8 cellular contexts compared by ENCODE assay signal in the genomic region with DNA sequence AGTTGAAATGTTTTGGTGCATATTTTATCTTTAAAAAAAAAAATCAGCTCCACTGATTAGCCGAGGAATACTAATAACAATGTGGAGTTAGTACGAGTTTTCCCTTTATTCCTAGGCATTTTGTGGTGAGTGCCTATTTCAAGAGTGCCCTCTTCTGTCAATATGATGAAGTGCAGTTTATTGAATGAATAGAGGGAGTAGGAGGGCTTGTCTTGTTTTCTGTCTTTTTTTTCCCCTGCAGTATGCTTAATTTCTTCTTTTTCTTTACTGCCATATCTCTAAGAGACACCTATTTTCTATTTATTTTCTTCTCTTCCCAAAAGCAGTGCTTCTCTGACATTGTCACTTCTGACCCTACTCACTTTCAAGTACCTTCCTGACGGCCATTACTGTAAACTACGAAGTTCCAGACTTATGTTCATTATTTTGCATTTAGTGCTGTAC.
DNase-seq lines count a peak whose midpoint lies in the region; ATAC-seq and TF ChIP-seq lines count a peak whose summit lies in the region.

No MANE protein-coding gene starts in this region.

- peak overlapping the region; percentile 42 for H3K4me2 ChIP-seq in HCT116 (ENCODE audit: low read length)
- no peak overlapping the region for H3K4me2 ChIP-seq in hepatocyte

- peak overlapping the region; percentile 97 for H2AFZ ChIP-seq in HCT116 (ENCODE audit: low read depth, low read length, poor library complexity, severe bottlenecking)
- H2AFZ ChIP-seq in hepatocyte: no peak overlapping the region

- peak; percentile 54 to 67 (median 58); a peak in 5 of 6 replicates for TF ChIP-seq CTCF in HCT116 (IDR thresholded peaks at IDR 0.05 in 2 of 3, conservative IDR thresholded peaks at IDR 0.05 in 1 of 3; ENCODE audit: borderline replicate concordance in 1 of 3, insufficient read depth in 1 of 3, low read depth in 2 of 3, low read length in 2 of 3)
- peak; percentile 10 for TF ChIP-seq CTCF in hepatocyte (IDR thresholded peaks at IDR 0.05; ENCODE audit: poor library complexity)
- TF ChIP-seq CTCF in thyroid gland (IDR thresholded peaks at IDR 0.05): peak in 3 of 6 experiments; percentile 41 to 51 (median 44)

- ATAC-seq in HCT116: peak; percentile 76
- no peak for ATAC-seq in GM19463 (IDR thresholded peaks at IDR 0.05; ENCODE audit: unreplicated experiment)
- no peak for ATAC-seq in HG03045 (IDR thresholded peaks at IDR 0.05; ENCODE audit: unreplicated experiment)
- no peak for ATAC-seq in HG02571 (IDR thresholded peaks at IDR 0.05; ENCODE audit: unreplicated experiment)

- H4K20me1 ChIP-seq in HCT116 (ENCODE audit: insufficient read depth) (no peaks in the 10 kb centered on the region), hepatocyte (ENCODE audit: insufficient read depth, poor library complexity, severe bottlenecking) (no peaks in the 10 kb centered on the region)

- DNase-seq in COR-L47 (lab: John Stamatoyannopoulos, UW) (peak; percentile 20), HCT116 (ENCODE audit: low read depth, low spot score) (no peak), SJSA1 (ENCODE audit: low read depth in 1 of 2, low spot score in 2 of 2) (no peak), hepatocyte (ENCODE audit: low spot score) (no peak), thyroid gland (no peak)

- RAD21 ChIA-PET in HCT116 (lab: Charles Lee; ENCODE audit: low non-redundant PET in 1 of 2, low total read pairs in 2 of 2, uncharacterized antibody in 2 of 2, unreplicated experiment in 2 of 2): no interaction called here

- 0 out of 4 replicates have a peak overlapping the region, but pooled peaks of 1 of the 2 experiments have one; percentile 11 for H3K4me3 ChIP-seq in HCT116 (replicated peaks in 1 of 2; ENCODE audit: low read depth in 1 of 2, low read length in 2 of 2)
- no peak overlapping the region for H3K4me3 ChIP-seq in SJSA1
- no peak overlapping the region for H3K4me3 ChIP-seq in hepatocyte
- no peak overlapping the region for H3K4me3 ChIP-seq in thyroid gland (replicated peaks in 1 of 3)

- CTCF ChIA-PET in HCT116 (lab: Charles Lee): interaction anchor here (0.6 to 2.0 kb wide), 10 partner anchors 15 to 299 kb away, joined by 3 to 6 read pairs (median 4); a partner anchor contains a TSS

- peaks cover 6 to 17% of the 10 kb centered on the region in 2 experiments for H3K4me1 ChIP-seq in HCT116 (ENCODE audit: control insufficient read depth in 1 of 2, insufficient read depth in 2 of 2, low read length in 2 of 2)
- peaks cover 22% of the 10 kb centered on the region for H3K4me1 ChIP-seq in SJSA1 (replicated peaks)
- H3K4me1 ChIP-seq in hepatocyte (ENCODE audit: insufficient read depth): peaks cover 4% of the 10 kb centered on the region
- no peaks in the 10 kb centered on the region for H3K4me1 ChIP-seq in thyroid gland

- H3K27me3 ChIP-seq in HCT116 (ENCODE audit: insufficient read depth, low read length): no peaks in the 10 kb centered on the region
- H3K27me3 ChIP-seq in SJSA1 (replicated peaks): no peaks in the 10 kb centered on the region; the same call in 1 of the 2 replicates
- H3K27me3 ChIP-seq in hepatocyte: no peaks in the 10 kb centered on the region
- no peaks in the 10 kb centered on the region for H3K27me3 ChIP-seq in thyroid gland

- POLR2A ChIA-PET in HCT116 (lab: Charles Lee): no interaction called here

- WGBS in hepatocyte (ENCODE audit: low lambda C conversion rate, missing lambda C conversion rate): 93% methylated on average over 4 of the region's 4 CpGs
- 77 to 80% methylated on average over 4 of the region's 4 CpGs for WGBS in thyroid gland, 2 donors

- H3K9me3 ChIP-seq in HCT116 (ENCODE audit: control insufficient read depth in 1 of 2, insufficient read depth in 1 of 2, low read depth in 1 of 2, low read length in 2 of 2) (peaks cover 4% of the 10 kb centered on the region in 2 experiments; a peak in 2 of 4 replicates), SJSA1 (replicated peaks) (peaks cover 6% of the 10 kb centered on the region; the same call in 1 of the 2 replicates), hepatocyte (ENCODE audit: low read depth) (peaks cover 14% of the 10 kb centered on the region), thyroid gland (no peaks in the 10 kb centered on the region)

- peak; percentile 73 for TF ChIP-seq RAD21 in HCT116 (IDR thresholded peaks at IDR 0.05; ENCODE audit: low read depth)

- no peak overlapping the region for H3K9ac ChIP-seq in HCT116 (ENCODE audit: low read length)

- intact Hi-C loops in HCT116 (cut with micrococcal nuclease): loop anchor here (5.0 kb wide), 1 partner anchor 466 kb away; a partner anchor contains a TSS
- intact Hi-C loops in thyroid gland (cut with DNase I): no loop called here

- H3K27ac ChIP-seq in HCT116 (ENCODE audit: low read depth, low read length) (no peak overlapping the region), SJSA1 (0 out of 2 replicates have a peak overlapping the region, but pooled peaks have one; percentile 2), hepatocyte (no peak overlapping the region), thyroid gland (no peak overlapping the region)

- BruUV-seq in HCT116 (replicated peaks; lab: Mats Ljungman, UMichigan): no TSS peak

- no peaks in the 10 kb centered on the region for H3K36me3 ChIP-seq in HCT116 (ENCODE audit: control insufficient read depth in 1 of 2, insufficient read depth in 2 of 2, low read length in 2 of 2)
- no peaks in the 10 kb centered on the region for H3K36me3 ChIP-seq in SJSA1
- no peaks in the 10 kb centered on the region for H3K36me3 ChIP-seq in hepatocyte (replicated peaks; ENCODE audit: insufficient read depth, low read depth)
- no peaks in the 10 kb centered on the region for H3K36me3 ChIP-seq in thyroid gland

- H3K9me2 ChIP-seq in HCT116 (ENCODE audit: insufficient read depth) (no peaks in the 10 kb centered on the region), hepatocyte (replicated peaks; ENCODE audit: insufficient read depth) (no peaks in the 10 kb centered on the region)

- H3K79me2 ChIP-seq in HCT116 (ENCODE audit: insufficient read depth, low read length) (no peaks in the 10 kb centered on the region), hepatocyte (no peaks in the 10 kb centered on the region)

- TF ChIP-seq POLR2A in HCT116 (IDR thresholded peaks at IDR 0.05; ENCODE audit: borderline replicate concordance, extremely low read depth, insufficient read depth, insufficient read length): no peak
- no peak for TF ChIP-seq POLR2A in thyroid gland (IDR thresholded peaks at IDR 0.05)

TF ChIP-seq in HCT116, 20 proteins besides CTCF, POLR2A, EP300 and RAD21:
- no peak for TF ChIP-seq POLR2AphosphoS5 (IDR thresholded peaks at IDR 0.05; ENCODE audit: low read depth, low read length)
- no peak for TF ChIP-seq JUND (IDR thresholded peaks at IDR 0.05)
- TF ChIP-seq ZNF274 (IDR thresholded peaks at IDR 0.05; ENCODE audit: low read depth, low read length): no peak
- TF ChIP-seq SIN3A (IDR thresholded peaks at IDR 0.05; ENCODE audit: low read depth): no peak
- no peak for TF ChIP-seq EZH2 (IDR thresholded peaks at IDR 0.05)
- TF ChIP-seq ZFX (IDR thresholded peaks at IDR 0.05): no peak
- no peak for TF ChIP-seq SRF (IDR thresholded peaks at IDR 0.05; ENCODE audit: low read depth)
- no peak for TF ChIP-seq SP1 (IDR thresholded peaks at IDR 0.05; ENCODE audit: low read depth)
- TF ChIP-seq TCF7L2 (IDR thresholded peaks at IDR 0.05; ENCODE audit: borderline replicate concordance, extremely low read depth, insufficient read depth, insufficient read length): no peak
- TF ChIP-seq, protein P1, sequence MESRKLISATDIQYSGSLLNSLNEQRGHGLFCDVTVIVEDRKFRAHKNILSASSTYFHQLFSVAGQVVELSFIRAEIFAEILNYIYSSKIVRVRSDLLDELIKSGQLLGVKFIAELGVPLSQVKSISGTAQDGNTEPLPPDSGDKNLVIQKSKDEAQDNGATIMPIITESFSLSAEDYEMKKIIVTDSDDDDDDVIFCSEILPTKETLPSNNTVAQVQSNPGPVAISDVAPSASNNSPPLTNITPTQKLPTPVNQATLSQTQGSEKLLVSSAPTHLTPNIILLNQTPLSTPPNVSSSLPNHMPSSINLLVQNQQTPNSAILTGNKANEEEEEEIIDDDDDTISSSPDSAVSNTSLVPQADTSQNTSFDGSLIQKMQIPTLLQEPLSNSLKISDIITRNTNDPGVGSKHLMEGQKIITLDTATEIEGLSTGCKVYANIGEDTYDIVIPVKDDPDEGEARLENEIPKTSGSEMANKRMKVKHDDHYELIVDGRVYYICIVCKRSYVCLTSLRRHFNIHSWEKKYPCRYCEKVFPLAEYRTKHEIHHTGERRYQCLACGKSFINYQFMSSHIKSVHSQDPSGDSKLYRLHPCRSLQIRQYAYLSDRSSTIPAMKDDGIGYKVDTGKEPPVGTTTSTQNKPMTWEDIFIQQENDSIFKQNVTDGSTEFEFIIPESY (IDR thresholded peaks at IDR 0.05; ENCODE audit: extremely low read depth, insufficient replicate concordance, low read length): no peak
